Comparison of ENCODE assay signal across 1 cellular context in the genomic region with DNA sequence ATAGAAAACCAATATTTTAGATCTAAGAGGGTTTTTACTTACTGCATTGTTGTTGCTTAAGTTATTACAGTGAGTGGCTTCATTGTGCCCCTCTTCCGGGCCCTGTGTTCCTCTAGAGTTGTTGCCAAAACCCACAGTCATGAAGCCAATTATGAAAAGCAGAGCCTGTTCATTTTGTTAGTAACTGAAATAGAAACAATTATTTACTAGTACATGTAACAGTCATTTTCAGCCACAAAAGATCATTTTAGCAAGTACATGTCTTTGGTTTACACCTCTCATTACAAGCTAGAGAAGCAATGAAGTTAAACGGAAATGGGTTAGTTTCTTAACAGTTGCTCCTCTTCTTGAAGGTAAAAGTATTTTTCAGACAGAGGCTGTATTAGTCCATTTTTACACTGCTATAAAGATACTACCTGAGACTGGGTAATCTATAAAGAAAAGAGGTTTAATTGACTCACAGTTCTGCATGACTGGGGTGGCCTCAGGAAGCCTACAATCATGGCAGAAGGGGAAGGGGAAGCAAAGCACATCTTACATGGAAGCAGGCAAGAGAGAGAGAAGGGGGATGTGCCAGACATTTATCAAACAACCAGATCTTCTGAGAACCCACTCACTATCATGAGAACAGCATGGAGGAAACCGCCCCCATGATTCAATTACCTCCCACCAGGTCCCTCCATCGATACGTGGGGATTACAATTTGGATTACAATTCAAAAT.
TF ChIP-seq lines count a peak whose summit lies in the region.

No MANE protein-coding gene starts in this region.

TF ChIP-seq in GM23338, 12 proteins besides CTCF, POLR2A, EP300 and RAD21 (continued from another document):
- no peak for TF ChIP-seq ZNF331 (CRISPR knock-in tag; IDR thresholded peaks at IDR 0.05; ENCODE audit: low read depth)
